In genomic region chr12:105805730-105806390, GRCh38 we compare ENCODE assay signal across 16 cellular contexts.
DNase-seq lines count a peak whose midpoint lies in the region; ATAC-seq and TF ChIP-seq lines count a peak whose summit lies in the region.
"Had no signal": no experiment of that assay in that cellular context is flagged by ENCODE, and none has a peak within 500 bp of the region (broad histone marks: within the 10 kb centered on the region; RNA-seq: fewer than 3 reads in every experiment).

No MANE protein-coding gene starts in this region.

- H3K36me3 ChIP-seq in right atrium auricular region (no peaks in the 10 kb centered on the region), PC-3 (ENCODE audit: low read depth, low read length) (no peaks in the 10 kb centered on the region), psoas muscle (ENCODE audit: insufficient read depth in 1 of 2, low read depth in 1 of 2) (no peaks in the 10 kb centered on the region)

- H3K79me2 ChIP-seq in PC-3 (ENCODE audit: low read length), result no peaks in the 10 kb centered on the region

- no TSS peak for BruUV-seq in PC-3 (replicated peaks; lab: Mats Ljungman, UMichigan)

- peaks cover 0 to 7% of the 10 kb centered on the region in 2 donors for H3K4me1 ChIP-seq in right atrium auricular region
- peaks cover 8% of the 10 kb centered on the region for H3K4me1 ChIP-seq in PC-3 (ENCODE audit: insufficient read depth, low read length)
- peaks cover 6% of the 10 kb centered on the region for H3K4me1 ChIP-seq in psoas muscle

- H3K4me3 ChIP-seq in right atrium auricular region, result no peak overlapping the region
- no peak overlapping the region for H3K4me3 ChIP-seq in PC-3 (ENCODE audit: low read length)
- H3K4me3 ChIP-seq in psoas muscle, result no peak overlapping the region
- H3K4me3 ChIP-seq: GM23338 had no signal

- H3F3A ChIP-seq in PC-3 (ENCODE audit: low read length, unreplicated experiment), result no peaks in the 10 kb centered on the region

- H3K9me2 ChIP-seq in PC-3 (replicated peaks; ENCODE audit: low read length), result no peaks in the 10 kb centered on the region
- H3K9me2 ChIP-seq: SK-N-SH had no signal

- no peaks in the 10 kb centered on the region for H3K9me3 ChIP-seq in right atrium auricular region
- H3K9me3 ChIP-seq in PC-3 (ENCODE audit: low read length), result no peaks in the 10 kb centered on the region
- H3K9me3 ChIP-seq in psoas muscle, result no peaks in the 10 kb centered on the region
- H3K9me3 ChIP-seq: SK-N-SH had no signal

- H3K4me3 Mint-ChIP-seq in glutamatergic neuron (ENCODE audit: unreplicated experiment), result peak overlapping the region; percentile 20
- H3K4me3 Mint-ChIP-seq: GM23338 had no signal

- H3K9me3 Mint-ChIP-seq in glutamatergic neuron (ENCODE audit: unreplicated experiment), result no peaks in the 10 kb centered on the region
- H3K9me3 Mint-ChIP-seq: GM23338 had no signal

- no peak overlapping the region for H3K27ac Mint-ChIP-seq in glutamatergic neuron (ENCODE audit: unreplicated experiment)
- H3K27ac Mint-ChIP-seq: GM23338 had no signal

- 0 out of 2 replicates have a peak overlapping the region, but pooled peaks have one; percentile 5 for H3K4me2 ChIP-seq in PC-3 (ENCODE audit: low read length)
- H3K4me2 ChIP-seq: GM23338, SK-N-SH had no signal

- H2AFZ ChIP-seq in PC-3 (ENCODE audit: low read length), result no peak overlapping the region
- H2AFZ ChIP-seq: GM23338 had no signal

- ATAC-seq in Right ventricle myocardium superior (ENCODE audit: poor library complexity), result peak; percentile 73
- no peak for ATAC-seq in PC-3
- peak; percentile 90 to 97 (median 96) for ATAC-seq in psoas muscle
- ATAC-seq in GM18858 (IDR thresholded peaks at IDR 0.05; ENCODE audit: unreplicated experiment), result no peak
- ATAC-seq: GM23338 had no signal

- WGBS in psoas muscle, 3 donors, result 39 to 55% (median 41%) methylated on average over 4 of the region's 4 CpGs

- POLR2A ChIA-PET in PC-3 (lab: Charles Lee; ENCODE audit: unreplicated experiment), result no interaction called here

- no peak overlapping the region for H3K27ac ChIP-seq in right atrium auricular region
- no peak overlapping the region for H3K27ac ChIP-seq in PC-3 (ENCODE audit: low read length)
- H3K27ac ChIP-seq in psoas muscle, result peak overlapping the region; percentile 51

- DNase-seq in Right ventricle myocardium superior (peak; percentile 42), right atrium auricular region (ENCODE audit: low spot score) (no peak), PC-3 (peak; percentile 71), glutamatergic neuron (no peak), psoas muscle (peak; percentile 21 to 60)
- DNase-seq in stimulated activated CD4-positive, alpha-beta T cell treated with anti-CD3 and anti-CD28 coated beads, Interleukin-2, amount 100 ng/mL, for 48 hours, result no peak
- DNase-seq in activated effector memory CD4-positive, alpha-beta T cell treated with Interleukin-2 at 50 U/mL for 16 hours, result no peak
- DNase-seq: AML-193, DMS79 treated with DMSO at 0.1 percent for 48 hours, KBM-7, NCI-H1092, NCI-H1694, NCI-H524 treated with DMSO at 0.1 percent for 48 hours, SK-N-SH had no signal

- no peaks in the 10 kb centered on the region for H4K20me1 ChIP-seq in PC-3 (ENCODE audit: low read length)

- intact Hi-C loops in Right ventricle myocardium superior (cut with DNase I) (no loop called here), PC-3 (cut with micrococcal nuclease) (no loop called here), psoas muscle (cut with DNase I) (no loop called here)

- H3K36me3 Mint-ChIP-seq in glutamatergic neuron (ENCODE audit: unreplicated experiment), result no peaks in the 10 kb centered on the region

- H3K4me1 Mint-ChIP-seq in glutamatergic neuron (ENCODE audit: low read depth, unreplicated experiment), result peaks cover 14% of the 10 kb centered on the region
- H3K4me1 Mint-ChIP-seq: GM23338 had no signal

- H3K27me3 ChIP-seq in right atrium auricular region (no peaks in the 10 kb centered on the region), PC-3 (ENCODE audit: low read length) (no peaks in the 10 kb centered on the region; the same call in 1 of the 2 replicates), psoas muscle (ENCODE audit: insufficient read depth in 3 of 3, low read length in 2 of 3) (no peaks in the 10 kb centered on the region)

- peaks cover 7% of the 10 kb centered on the region for H3K27me3 Mint-ChIP-seq in glutamatergic neuron (ENCODE audit: unreplicated experiment)

- CTCF ChIA-PET in PC-3 (lab: Charles Lee), result no interaction called here

- H3K9ac ChIP-seq in PC-3 (ENCODE audit: low read length), result no peak overlapping the region
- H3K9ac ChIP-seq: SK-N-SH had no signal

- no peak for TF ChIP-seq CTCF in right atrium auricular region (IDR thresholded peaks at IDR 0.05)
- TF ChIP-seq CTCF in PC-3 (conservative IDR thresholded peaks at IDR 0.05; ENCODE audit: low read depth, low read length), result no peak
- no peak for TF ChIP-seq CTCF in glutamatergic neuron (IDR thresholded peaks at IDR 0.05; ENCODE audit: partially characterized antibody, unreplicated experiment)
- TF ChIP-seq CTCF in psoas muscle (IDR thresholded peaks at IDR 0.05), result no peak

Comparison
In these comparisons a context has a peak if more than half of its experiments do, and no peak if none do; other contexts are left out.
1. DNase-seq: peak in Right ventricle myocardium superior (single experiment), PC-3 (single experiment) and psoas muscle (2 of 2); none in right atrium auricular region (single experiment), glutamatergic neuron (single experiment), stimulated activated CD4-positive, alpha-beta T cell treated with anti-CD3 and anti-CD28 coated beads, Interleukin-2, amount 100 ng/mL, for 48 hours (0 of 2) and activated effector memory CD4-positive, alpha-beta T cell treated with Interleukin-2 at 50 U/mL for 16 hours (single experiment).
2. ATAC-seq: peak in Right ventricle myocardium superior (single experiment) and psoas muscle (4 of 4); none in PC-3 (single experiment) and GM18858 (single experiment).